In genomic region chr6:15410752-15411151, GRCh38 we compare ENCODE assay signal across 19 cellular contexts.
DNase-seq lines count a peak whose midpoint lies in the region; ATAC-seq lines count a peak whose summit lies in the region.
"Had no signal": no experiment of that assay in that cellular context is flagged by ENCODE, and none has a peak within 500 bp of the region (broad histone marks: within the 10 kb centered on the region; RNA-seq: fewer than 3 reads in every experiment).

No MANE protein-coding gene starts in this region.

- H3K4me3 Mint-ChIP-seq in activated naive CD4-positive, alpha-beta T cell treated with anti-CD3 and anti-CD28 coated beads, Interleukin-2, amount 10 ng/mL, durations not matched to agents 7 days and 5 days = peak overlapping the region; percentile 53
- peak overlapping the region; percentile 50 for H3K4me3 Mint-ChIP-seq in activated naive CD8-positive, alpha-beta T cell treated with anti-CD3 and anti-CD28 coated beads for 36 hours
- H3K4me3 Mint-ChIP-seq in stimulated activated naive CD8-positive, alpha-beta T cell treated with anti-CD3 and anti-CD28 coated beads, Interleukin-15, amount 100 ng/mL, for 72 hours = peak overlapping the region; percentile 44 to 62

- H3K27ac Mint-ChIP-seq in activated naive CD4-positive, alpha-beta T cell treated with anti-CD3 and anti-CD28 coated beads, Interleukin-2, amount 10 ng/mL, durations not matched to agents 7 days and 5 days = peak overlapping the region; percentile 93
- H3K27ac Mint-ChIP-seq in activated naive CD8-positive, alpha-beta T cell treated with anti-CD3 and anti-CD28 coated beads for 36 hours = peak overlapping the region; percentile 87
- H3K27ac Mint-ChIP-seq in stimulated activated naive CD8-positive, alpha-beta T cell treated with anti-CD3 and anti-CD28 coated beads, Interleukin-15, amount 100 ng/mL, for 72 hours = peak overlapping the region; percentile 66 to 80

- ATAC-seq in stimulated activated naive CD8-positive, alpha-beta T cell treated with anti-CD3 and anti-CD28 coated beads, Interleukin-15, amount 100 ng/mL, for 72 hours = no peak
- ATAC-seq in GM21825 (IDR thresholded peaks at IDR 0.05; ENCODE audit: unreplicated experiment) = no peak
- ATAC-seq: heart right ventricle, SK-N-SH treated with all-trans-retinoic acid at 6 μM for 48 hours had no signal

- H3K27me3 Mint-ChIP-seq in activated naive CD4-positive, alpha-beta T cell treated with anti-CD3 and anti-CD28 coated beads, Interleukin-2, amount 10 ng/mL, durations not matched to agents 7 days and 5 days = no peaks in the 10 kb centered on the region
- no peaks in the 10 kb centered on the region for H3K27me3 Mint-ChIP-seq in activated naive CD8-positive, alpha-beta T cell treated with anti-CD3 and anti-CD28 coated beads for 36 hours
- H3K27me3 Mint-ChIP-seq in stimulated activated naive CD8-positive, alpha-beta T cell treated with anti-CD3 and anti-CD28 coated beads, Interleukin-15, amount 100 ng/mL, for 72 hours = no peaks in the 10 kb centered on the region

- DNase-seq in activated naive CD4-positive, alpha-beta T cell treated with anti-CD3 and anti-CD28 coated beads, Interleukin-2, amount 10 ng/mL, durations not matched to agents 7 days and 5 days = no peak
- DNase-seq in activated naive CD4-positive, alpha-beta T cell treated with anti-CD3 and anti-CD28 coated beads, Interleukin-2, amount 50 U/mL, for 16 hours = no peak
- peak; percentile 88 for DNase-seq in OCI-M1 (lab: John Stamatoyannopoulos, UW)
- no peak for DNase-seq in activated naive CD8-positive, alpha-beta T cell treated with anti-CD3 and anti-CD28 coated beads for 36 hours
- no peak for DNase-seq in stimulated activated naive CD8-positive, alpha-beta T cell treated with anti-CD3 and anti-CD28 coated beads, Interleukin-15, amount 100 ng/mL, for 72 hours
- no peak for DNase-seq in NCI-H2171 (lab: John Stamatoyannopoulos, UW)
- DNase-seq in activated effector memory CD4-positive, alpha-beta T cell treated with anti-CD3 and anti-CD28 coated beads, Interleukin-2, amount 50 U/mL, for 16 hours = no peak
- DNase-seq: brain microvascular endothelial cell; DMS79; dorsolateral prefrontal cortex; GM23248; heart right ventricle; kidney; nucleus accumbens; sigmoid colon; stimulated activated CD8-positive, alpha-beta memory T cell treated with anti-CD3 and anti-CD28 coated beads, Interleukin-4, amount 100 ng/mL, for 48 hours; trophoblast cell had no signal

- peaks cover 53% of the 10 kb centered on the region for H3K36me3 Mint-ChIP-seq in activated naive CD4-positive, alpha-beta T cell treated with anti-CD3 and anti-CD28 coated beads, Interleukin-2, amount 10 ng/mL, durations not matched to agents 7 days and 5 days
- peaks cover 34% of the 10 kb centered on the region for H3K36me3 Mint-ChIP-seq in activated naive CD8-positive, alpha-beta T cell treated with anti-CD3 and anti-CD28 coated beads for 36 hours

- peaks cover 79% of the 10 kb centered on the region for H3K4me1 Mint-ChIP-seq in activated naive CD4-positive, alpha-beta T cell treated with anti-CD3 and anti-CD28 coated beads, Interleukin-2, amount 10 ng/mL, durations not matched to agents 7 days and 5 days
- H3K4me1 Mint-ChIP-seq in activated naive CD8-positive, alpha-beta T cell treated with anti-CD3 and anti-CD28 coated beads for 36 hours = peaks cover 70% of the 10 kb centered on the region
- H3K4me1 Mint-ChIP-seq in stimulated activated naive CD8-positive, alpha-beta T cell treated with anti-CD3 and anti-CD28 coated beads, Interleukin-15, amount 100 ng/mL, for 72 hours = peaks cover 88% of the 10 kb centered on the region

- H3K9me3 Mint-ChIP-seq in activated naive CD4-positive, alpha-beta T cell treated with anti-CD3 and anti-CD28 coated beads, Interleukin-2, amount 10 ng/mL, durations not matched to agents 7 days and 5 days = no peaks in the 10 kb centered on the region
- H3K9me3 Mint-ChIP-seq in activated naive CD8-positive, alpha-beta T cell treated with anti-CD3 and anti-CD28 coated beads for 36 hours = peaks cover 2% of the 10 kb centered on the region
- H3K9me3 Mint-ChIP-seq in stimulated activated naive CD8-positive, alpha-beta T cell treated with anti-CD3 and anti-CD28 coated beads, Interleukin-15, amount 100 ng/mL, for 72 hours = no peaks in the 10 kb centered on the region

- CTCF ChIA-PET in activated naive CD4-positive, alpha-beta T cell treated with anti-CD3 and anti-CD28 coated beads, Interleukin-2, amount 10 ng/mL, durations not matched to agents 7 days and 5 days (lab: Charles Lee) = interaction anchor here (1.0 to 1.6 kb wide), 5 partner anchors 9 to 1199 kb away, joined by 3 to 7 read pairs (median 4); no protein-coding TSS in a partner anchor
